In the genomic region with DNA sequence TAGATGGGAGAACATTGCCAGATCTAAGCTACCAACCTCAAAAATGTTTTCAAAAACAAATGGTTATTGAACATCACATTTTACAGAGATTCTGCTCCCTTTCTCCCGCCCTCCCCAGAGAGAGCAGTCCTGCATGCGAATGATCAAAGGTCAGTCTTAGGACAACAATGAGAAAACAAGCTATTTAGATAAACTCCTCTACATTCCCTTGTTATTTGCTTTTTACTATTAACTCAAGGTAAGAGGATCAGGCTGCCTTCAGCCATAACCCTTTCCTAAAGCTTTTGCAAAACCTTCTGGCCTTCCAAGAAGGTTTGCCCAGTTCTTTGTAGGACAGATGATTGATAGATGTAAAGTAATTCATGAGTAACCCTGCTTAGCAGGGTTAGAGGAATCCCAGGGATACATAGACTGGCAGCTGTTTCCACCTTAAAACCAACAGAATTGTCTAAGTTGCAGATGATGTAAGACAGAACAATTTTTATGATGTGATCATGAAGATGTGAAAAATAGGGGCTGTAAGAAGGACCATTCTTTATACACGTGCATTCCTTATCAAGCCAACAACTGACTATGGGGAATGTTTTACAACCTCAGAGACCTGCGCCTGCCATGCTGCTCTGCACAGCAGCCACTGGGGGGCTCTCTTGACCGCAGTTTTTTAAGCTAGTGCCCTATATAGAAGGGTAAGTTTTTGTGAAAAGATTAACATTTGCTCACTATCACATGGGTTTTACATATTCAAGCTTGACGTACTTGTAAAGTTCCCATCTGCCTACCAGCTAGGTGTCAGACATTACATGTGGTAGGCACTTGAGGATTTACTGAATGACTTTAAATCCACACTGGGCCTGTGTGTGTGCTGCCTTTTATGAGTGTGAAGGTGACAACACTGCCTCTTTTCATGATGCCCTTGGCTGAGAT, we compare ENCODE assay signal across 1 cellular context.
TF ChIP-seq lines count a peak whose summit lies in the region.

No MANE protein-coding gene starts in this region.

TF ChIP-seq in HepG2, 621 proteins besides CTCF, POLR2A, EP300 and RAD21 (continued from another document and continues in another):
- TF ChIP-seq, protein P1, sequence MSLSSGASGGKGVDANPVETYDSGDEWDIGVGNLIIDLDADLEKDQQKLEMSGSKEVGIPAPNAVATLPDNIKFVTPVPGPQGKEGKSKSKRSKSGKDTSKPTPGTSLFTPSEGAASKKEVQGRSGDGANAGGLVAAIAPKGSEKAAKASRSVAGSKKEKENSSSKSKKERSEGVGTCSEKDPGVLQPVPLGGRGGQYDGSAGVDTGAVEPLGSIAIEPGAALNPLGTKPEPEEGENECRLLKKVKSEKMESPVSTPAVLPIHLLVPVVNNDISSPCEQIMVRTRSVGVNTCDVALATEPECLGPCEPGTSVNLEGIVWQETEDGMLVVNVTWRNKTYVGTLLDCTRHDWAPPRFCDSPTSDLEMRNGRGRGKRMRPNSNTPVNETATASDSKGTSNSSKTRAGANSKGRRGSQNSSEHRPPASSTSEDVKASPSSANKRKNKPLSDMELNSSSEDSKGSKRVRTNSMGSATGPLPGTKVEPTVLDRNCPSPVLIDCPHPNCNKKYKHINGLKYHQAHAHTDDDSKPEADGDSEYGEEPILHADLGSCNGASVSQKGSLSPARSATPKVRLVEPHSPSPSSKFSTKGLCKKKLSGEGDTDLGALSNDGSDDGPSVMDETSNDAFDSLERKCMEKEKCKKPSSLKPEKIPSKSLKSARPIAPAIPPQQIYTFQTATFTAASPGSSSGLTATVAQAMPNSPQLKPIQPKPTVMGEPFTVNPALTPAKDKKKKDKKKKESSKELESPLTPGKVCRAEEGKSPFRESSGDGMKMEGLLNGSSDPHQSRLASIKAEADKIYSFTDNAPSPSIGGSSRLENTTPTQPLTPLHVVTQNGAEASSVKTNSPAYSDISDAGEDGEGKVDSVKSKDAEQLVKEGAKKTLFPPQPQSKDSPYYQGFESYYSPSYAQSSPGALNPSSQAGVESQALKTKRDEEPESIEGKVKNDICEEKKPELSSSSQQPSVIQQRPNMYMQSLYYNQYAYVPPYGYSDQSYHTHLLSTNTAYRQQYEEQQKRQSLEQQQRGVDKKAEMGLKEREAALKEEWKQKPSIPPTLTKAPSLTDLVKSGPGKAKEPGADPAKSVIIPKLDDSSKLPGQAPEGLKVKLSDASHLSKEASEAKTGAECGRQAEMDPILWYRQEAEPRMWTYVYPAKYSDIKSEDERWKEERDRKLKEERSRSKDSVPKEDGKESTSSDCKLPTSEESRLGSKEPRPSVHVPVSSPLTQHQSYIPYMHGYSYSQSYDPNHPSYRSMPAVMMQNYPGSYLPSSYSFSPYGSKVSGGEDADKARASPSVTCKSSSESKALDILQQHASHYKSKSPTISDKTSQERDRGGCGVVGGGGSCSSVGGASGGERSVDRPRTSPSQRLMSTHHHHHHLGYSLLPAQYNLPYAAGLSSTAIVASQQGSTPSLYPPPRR (CRISPR knock-in tag; IDR thresholded peaks at IDR 0.05; ENCODE audit: borderline replicate concordance) = 0 out of 2 replicates have a peak, but pooled peaks have one; percentile 21
- TF ChIP-seq E2F2 (CRISPR knock-in tag; IDR thresholded peaks at IDR 0.05; ENCODE audit: borderline replicate concordance) (no peak), ZFP36L2 (CRISPR knock-in tag; IDR thresholded peaks at IDR 0.05) (no peak), WIZ (CRISPR knock-in tag; IDR thresholded peaks at IDR 0.05) (no peak), ADNP (CRISPR knock-in tag; IDR thresholded peaks at IDR 0.05) (no peak), ZNF761 (CRISPR knock-in tag; conservative IDR thresholded peaks at IDR 0.05) (peak; percentile 72; the same call in 1 of the 2 replicates), FOXC1 (CRISPR knock-in tag; IDR thresholded peaks at IDR 0.05; ENCODE audit: borderline replicate concordance) (no peak), ZNF777 (CRISPR knock-in tag; IDR thresholded peaks at IDR 0.05) (no peak), ZBTB20 (CRISPR knock-in tag; IDR thresholded peaks at IDR 0.05; ENCODE audit: borderline replicate concordance, low read depth) (no peak), PAXIP1 (CRISPR knock-in tag; conservative IDR thresholded peaks at IDR 0.05) (peak; percentile 95), KDM2A (CRISPR knock-in tag; IDR thresholded peaks at IDR 0.05; ENCODE audit: borderline replicate concordance, low read depth) (0 out of 2 replicates have a peak, but pooled peaks have one; percentile 34), ZBTB40 (IDR thresholded peaks at IDR 0.05) (no peak), ZBTB40 (CRISPR knock-in tag; IDR thresholded peaks at IDR 0.05) (no peak), ZMYM4 (CRISPR knock-in tag; IDR thresholded peaks at IDR 0.05) (peak; percentile 40; the same call in 1 of the 2 replicates), PHB2 (IDR thresholded peaks at IDR 0.05; ENCODE audit: partially characterized antibody) (no peak), ZNF205 (CRISPR knock-in tag; IDR thresholded peaks at IDR 0.05) (no peak), NFIC (IDR thresholded peaks at IDR 0.05; ENCODE audit: low read length) (no peak; the same call in 1 of the 2 replicates), HHEX (CRISPR knock-in tag; IDR thresholded peaks at IDR 0.05) (0 out of 2 replicates have a peak, but pooled peaks have one; percentile 14), DNMT1 (CRISPR knock-in tag; IDR thresholded peaks at IDR 0.05) (no peak)
- TF ChIP-seq, protein P2, sequence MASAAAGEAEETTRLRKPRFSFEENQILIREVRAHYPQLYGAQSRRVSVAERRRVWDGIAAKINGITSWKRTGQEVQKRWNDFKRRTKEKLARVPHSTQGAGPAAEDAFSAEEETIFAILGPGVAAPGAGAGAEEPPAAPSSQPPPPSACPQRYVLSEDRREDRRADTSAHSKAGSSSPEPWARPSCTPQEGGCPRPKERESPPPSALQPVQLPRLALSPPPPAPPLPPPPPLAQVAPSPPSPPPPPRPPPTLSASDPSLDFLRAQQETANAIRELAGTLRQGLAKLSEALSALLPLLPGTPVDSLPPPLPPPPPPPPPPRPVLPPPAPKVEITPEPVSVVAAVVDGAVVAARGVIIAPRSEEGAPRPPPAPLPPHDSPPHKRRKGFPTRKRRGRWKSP (CRISPR knock-in tag; IDR thresholded peaks at IDR 0.05) = no peak
